In the genomic region with DNA sequence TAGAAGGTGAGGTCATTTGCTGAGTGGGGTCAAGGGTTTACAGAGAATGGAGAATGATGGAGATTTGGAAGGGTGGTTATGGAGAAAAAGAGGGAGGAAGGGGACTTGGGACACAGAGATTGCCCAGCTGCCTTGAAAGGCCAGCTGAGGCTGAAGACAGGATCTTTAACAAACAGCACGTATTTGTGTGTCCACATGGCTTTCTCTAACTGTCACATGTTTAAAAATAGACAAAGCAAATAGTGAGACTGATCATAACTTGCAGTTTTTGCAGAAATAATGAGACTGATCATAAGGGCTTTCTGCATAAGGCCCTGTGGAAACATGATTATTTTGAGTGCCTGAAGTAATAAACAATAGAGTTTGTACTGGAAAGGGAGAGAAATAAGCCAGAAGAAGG, we compare ENCODE assay signal across 18 cellular contexts.
"Had no signal": no experiment of that assay in that cellular context is flagged by ENCODE, and none has a peak within 500 bp of the region (broad histone marks: within the 10 kb centered on the region; RNA-seq: fewer than 3 reads in every experiment).

No MANE protein-coding gene starts in this region.

- H3K27ac Mint-ChIP-seq: natural killer cell had no signal

- H3K36me3 ChIP-seq: heart left ventricle, prostate gland, stomach had no signal

- H3K4me3 Mint-ChIP-seq: natural killer cell had no signal

- H3K9me3 ChIP-seq: heart left ventricle, mucosa of descending colon, prostate gland, stomach had no signal

- H3K4me3 ChIP-seq: heart left ventricle, mucosa of descending colon, prostate gland, stomach had no signal

- DNase-seq: effector memory CD4-positive, alpha-beta T cell; heart left ventricle; hippocampal formation; kidney glomerular epithelial cell; mesendoderm; mucosa of descending colon; natural killer cell; occipital lobe; stimulated activated CD4-positive, alpha-beta T cell treated with anti-CD3 and anti-CD28 coated beads, Interleukin-2, amount 100 ng/mL, for 24 hours; stimulated activated CD4-positive, alpha-beta T cell treated with anti-CD3 and anti-CD28 coated beads, Interleukin-4, amount 100 ng/mL, for 4 hours; stimulated activated naive CD4-positive, alpha-beta T cell; stomach; substantia nigra; trophoblast cell had no signal

- H3K4me1 ChIP-seq: parathyroid adenoma, prostate gland had no signal

- H3K27ac ChIP-seq: heart left ventricle, parathyroid adenoma, prostate gland, stomach had no signal

- H3K9ac ChIP-seq: parathyroid adenoma had no signal

- ATAC-seq: esophagus mucosa, mucosa of descending colon, sciatic nerve had no signal

- H3K9me3 Mint-ChIP-seq: natural killer cell had no signal

- H3K36me3 Mint-ChIP-seq: natural killer cell had no signal

- H3K27me3 ChIP-seq: heart left ventricle, stomach had no signal
